In the genomic region with DNA sequence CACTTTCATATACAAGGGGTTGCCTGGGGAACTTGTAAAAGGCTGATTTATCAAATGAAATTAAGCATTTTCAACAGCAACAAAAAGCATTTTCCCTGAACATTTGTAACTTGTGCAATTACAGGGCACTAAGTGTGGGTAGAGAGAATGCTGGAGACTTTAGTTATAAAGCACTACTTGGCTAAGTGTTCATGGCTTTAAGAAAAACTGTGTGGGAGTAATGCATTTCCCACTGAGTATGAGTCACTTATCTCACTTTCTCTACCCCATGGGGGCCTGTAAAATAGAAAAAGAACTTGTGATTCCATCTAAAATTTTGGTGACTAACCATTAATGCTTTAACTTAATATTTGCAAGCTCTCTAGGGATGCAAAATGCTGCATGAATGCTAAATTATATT, we compare ENCODE assay signal across 12 cellular contexts.
DNase-seq lines count a peak whose midpoint lies in the region; ATAC-seq and TF ChIP-seq lines count a peak whose summit lies in the region.
"Had no signal": no experiment of that assay in that cellular context is flagged by ENCODE, and none has a peak within 500 bp of the region (broad histone marks: within the 10 kb centered on the region; RNA-seq: fewer than 3 reads in every experiment).

No MANE protein-coding gene starts in this region.

- no peaks in the 10 kb centered on the region for H3K9me3 ChIP-seq in testis
- H3K9me3 ChIP-seq: vagina had no signal

- H3K36me3 Mint-ChIP-seq in activated naive CD4-positive, alpha-beta T cell treated with anti-CD3 and anti-CD28 coated beads, Interleukin-2, amount 50 U/mL, for 72 hours = peaks cover 0 to 5% of the 10 kb centered on the region in 2 donors
- no peaks in the 10 kb centered on the region for H3K36me3 Mint-ChIP-seq in effector memory CD8-positive, alpha-beta T cell (ENCODE audit: insufficient read depth)
- H3K36me3 Mint-ChIP-seq: activated naive CD8-positive, alpha-beta T cell treated with anti-CD3 and anti-CD28 coated beads, Interleukin-2, amount 10 ng/mL, durations not matched to agents 7 days and 5 days had no signal

- DNase-seq in activated naive CD4-positive, alpha-beta T cell treated with anti-CD3 and anti-CD28 coated beads, Interleukin-2, amount 50 U/mL, for 72 hours (ENCODE audit: low spot score in 2 of 2) = no peak
- no peak for DNase-seq in activated naive CD4-positive, alpha-beta T cell (lab: John Stamatoyannopoulos, UW)
- DNase-seq in cardiac fibroblast (ENCODE audit: low read depth in 2 of 2) = peak; percentile 62 to 83
- DNase-seq in stimulated activated naive CD8-positive, alpha-beta T cell treated with anti-CD3 and anti-CD28 coated beads, Interleukin-15, amount 100 ng/mL, for 72 hours = no peak
- DNase-seq in testis = no peak
- DNase-seq in GM20000 (ENCODE audit: low spot score) = no peak
- no peak for DNase-seq in effector memory CD8-positive, alpha-beta T cell
- DNase-seq: activated CD4-positive, alpha-beta T cell treated with anti-CD3 and anti-CD28 coated beads, Interleukin-2, amount 10 ng/mL, durations not matched to agents 24 days and 14 days; activated naive CD8-positive, alpha-beta T cell treated with anti-CD3 and anti-CD28 coated beads, Interleukin-2, amount 10 ng/mL, durations not matched to agents 7 days and 5 days; posterior cingulate gyrus had no signal

- no peak overlapping the region for H3K27ac Mint-ChIP-seq in activated naive CD4-positive, alpha-beta T cell treated with anti-CD3 and anti-CD28 coated beads, Interleukin-2, amount 50 U/mL, for 72 hours
- H3K27ac Mint-ChIP-seq in stimulated activated naive CD8-positive, alpha-beta T cell treated with anti-CD3 and anti-CD28 coated beads, Interleukin-15, amount 100 ng/mL, for 72 hours = no peak overlapping the region
- H3K27ac Mint-ChIP-seq in effector memory CD8-positive, alpha-beta T cell = no peak overlapping the region
- H3K27ac Mint-ChIP-seq: activated CD4-positive, alpha-beta T cell treated with anti-CD3 and anti-CD28 coated beads, Interleukin-2, amount 10 ng/mL, durations not matched to agents 24 days and 14 days; activated naive CD8-positive, alpha-beta T cell treated with anti-CD3 and anti-CD28 coated beads, Interleukin-2, amount 10 ng/mL, durations not matched to agents 7 days and 5 days had no signal

- peaks cover 0 to 6% of the 10 kb centered on the region in 2 donors for H3K9me3 Mint-ChIP-seq in activated naive CD4-positive, alpha-beta T cell treated with anti-CD3 and anti-CD28 coated beads, Interleukin-2, amount 50 U/mL, for 72 hours
- H3K9me3 Mint-ChIP-seq in stimulated activated naive CD8-positive, alpha-beta T cell treated with anti-CD3 and anti-CD28 coated beads, Interleukin-15, amount 100 ng/mL, for 72 hours = peaks cover 9 to 13% of the 10 kb centered on the region in 2 donors
- H3K9me3 Mint-ChIP-seq in effector memory CD8-positive, alpha-beta T cell = peaks cover 7 to 10% of the 10 kb centered on the region in 2 donors
- H3K9me3 Mint-ChIP-seq: activated CD4-positive, alpha-beta T cell treated with anti-CD3 and anti-CD28 coated beads, Interleukin-2, amount 10 ng/mL, durations not matched to agents 24 days and 14 days had no signal

- H3K27ac ChIP-seq in testis = no peak overlapping the region
- H3K27ac ChIP-seq: vagina had no signal

- no peaks in the 10 kb centered on the region for H3K4me1 ChIP-seq in testis
- H3K4me1 ChIP-seq: vagina had no signal

- no peaks in the 10 kb centered on the region for H3K4me1 Mint-ChIP-seq in stimulated activated naive CD8-positive, alpha-beta T cell treated with anti-CD3 and anti-CD28 coated beads, Interleukin-15, amount 100 ng/mL, for 72 hours
- no peaks in the 10 kb centered on the region for H3K4me1 Mint-ChIP-seq in effector memory CD8-positive, alpha-beta T cell (ENCODE audit: low read depth in 2 of 2)
- H3K4me1 Mint-ChIP-seq: activated CD4-positive, alpha-beta T cell treated with anti-CD3 and anti-CD28 coated beads, Interleukin-2, amount 10 ng/mL, durations not matched to agents 24 days and 14 days; activated naive CD8-positive, alpha-beta T cell treated with anti-CD3 and anti-CD28 coated beads, Interleukin-2, amount 10 ng/mL, durations not matched to agents 7 days and 5 days had no signal

- H3K4me3 ChIP-seq in cardiac fibroblast (replicated peaks in 1 of 2; ENCODE audit: low read depth in 2 of 2, low read length in 2 of 2) = no peak overlapping the region
- no peak overlapping the region for H3K4me3 ChIP-seq in testis
- H3K4me3 ChIP-seq: vagina had no signal

- no peaks in the 10 kb centered on the region for H3K27me3 ChIP-seq in testis
- H3K27me3 ChIP-seq: vagina had no signal

- H3K4me3 Mint-ChIP-seq in stimulated activated naive CD8-positive, alpha-beta T cell treated with anti-CD3 and anti-CD28 coated beads, Interleukin-15, amount 100 ng/mL, for 72 hours = no peak overlapping the region
- no peak overlapping the region for H3K4me3 Mint-ChIP-seq in effector memory CD8-positive, alpha-beta T cell
- H3K4me3 Mint-ChIP-seq: activated CD4-positive, alpha-beta T cell treated with anti-CD3 and anti-CD28 coated beads, Interleukin-2, amount 10 ng/mL, durations not matched to agents 24 days and 14 days; activated naive CD8-positive, alpha-beta T cell treated with anti-CD3 and anti-CD28 coated beads, Interleukin-2, amount 10 ng/mL, durations not matched to agents 7 days and 5 days had no signal

- intact Hi-C loops in testis (cut with DNase I; ENCODE audit: low total_unique reads) = no loop called here

- peak; percentile 51 to 97 for ATAC-seq in activated naive CD4-positive, alpha-beta T cell treated with anti-CD3 and anti-CD28 coated beads, Interleukin-2, amount 50 U/mL, for 72 hours
- ATAC-seq in HG03095 (IDR thresholded peaks at IDR 0.05; ENCODE audit: unreplicated experiment) = peak; percentile 70
- peak; percentile 82 for ATAC-seq in stimulated activated naive CD8-positive, alpha-beta T cell treated with anti-CD3 and anti-CD28 coated beads, Interleukin-15, amount 100 ng/mL, for 72 hours
- no peak for ATAC-seq in effector memory CD8-positive, alpha-beta T cell (replicated peaks)

- H3K27me3 Mint-ChIP-seq in stimulated activated naive CD8-positive, alpha-beta T cell treated with anti-CD3 and anti-CD28 coated beads, Interleukin-15, amount 100 ng/mL, for 72 hours = no peaks in the 10 kb centered on the region
- no peaks in the 10 kb centered on the region for H3K27me3 Mint-ChIP-seq in effector memory CD8-positive, alpha-beta T cell
- H3K27me3 Mint-ChIP-seq: activated CD4-positive, alpha-beta T cell treated with anti-CD3 and anti-CD28 coated beads, Interleukin-2, amount 10 ng/mL, durations not matched to agents 24 days and 14 days; activated naive CD8-positive, alpha-beta T cell treated with anti-CD3 and anti-CD28 coated beads, Interleukin-2, amount 10 ng/mL, durations not matched to agents 7 days and 5 days had no signal

- no peaks in the 10 kb centered on the region for H3K36me3 ChIP-seq in testis (ENCODE audit: low read depth, missing control alignments)
- H3K36me3 ChIP-seq: vagina had no signal

- no peak for TF ChIP-seq POLR2A in testis (IDR thresholded peaks at IDR 0.05)

- TF ChIP-seq CTCF in cardiac fibroblast (IDR thresholded peaks at IDR 0.05; ENCODE audit: low read depth, low read length) = no peak
- no peak for TF ChIP-seq CTCF in testis (IDR thresholded peaks at IDR 0.05)
- no peak for TF ChIP-seq CTCF in GM20000 (IDR thresholded peaks at IDR 0.05; ENCODE audit: extremely low read depth, missing control alignments)

Comparison
In these comparisons a context has a peak if more than half of its experiments do, and no peak if none do; other contexts are left out.
1. DNase-seq: peak in cardiac fibroblast (2 of 2); none in activated naive CD4-positive, alpha-beta T cell treated with anti-CD3 and anti-CD28 coated beads, Interleukin-2, amount 50 U/mL, for 72 hours (0 of 2), activated naive CD4-positive, alpha-beta T cell (0 of 4), stimulated activated naive CD8-positive, alpha-beta T cell treated with anti-CD3 and anti-CD28 coated beads, Interleukin-15, amount 100 ng/mL, for 72 hours (0 of 2), testis (single experiment), GM20000 (single experiment) and effector memory CD8-positive, alpha-beta T cell (0 of 3).